ENCODE assay signal across 18 cellular contexts in the genomic region with DNA sequence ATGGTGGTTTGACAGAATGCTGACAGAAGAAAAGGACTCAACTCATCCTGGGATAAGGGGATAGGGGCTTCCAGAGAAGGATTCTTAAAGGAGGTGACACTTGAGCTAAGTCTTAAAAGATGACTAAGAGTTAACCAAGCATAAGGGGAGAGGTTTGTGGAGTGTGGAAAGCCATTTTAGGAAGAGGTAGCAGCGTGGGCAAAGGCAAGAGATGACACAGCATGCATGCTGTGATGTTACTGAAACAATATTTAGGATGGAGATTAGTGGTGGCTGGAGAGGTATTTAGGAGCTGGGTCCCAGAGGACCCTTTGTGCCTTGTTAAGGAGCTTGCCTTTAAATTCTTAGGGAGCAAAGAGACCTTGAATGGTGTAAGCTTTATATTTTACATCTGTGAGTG.
"Had no signal": no experiment of that assay in that cellular context is flagged by ENCODE, and none has a peak within 500 bp of the region (broad histone marks: within the 10 kb centered on the region; RNA-seq: fewer than 3 reads in every experiment).

No MANE protein-coding gene starts in this region.

- H3K4me2 ChIP-seq: hepatocyte had no signal

- H3K79me2 ChIP-seq: hepatocyte had no signal

- H3K4me1 ChIP-seq: esophagus muscularis mucosa, foreskin keratinocyte, gastroesophageal sphincter, heart left ventricle, left lung, lower lobe of right lung had no signal

- H3K27ac Mint-ChIP-seq: mesothelial cell of epicardium had no signal

- DNase-seq: dermis blood vessel endothelial cell; dorsolateral prefrontal cortex; effector CD4-positive, alpha-beta T cell; effector memory CD4-positive, alpha-beta T cell; foreskin keratinocyte; heart left ventricle; left cardiac atrium; left lung; left ventricle myocardium superior; lower lobe of right lung; mesenchymal stem cell; mucosa of descending colon; naive B cell had no signal

- H3K4me3 Mint-ChIP-seq: mesothelial cell of epicardium, naive B cell had no signal

- H3K9me3 ChIP-seq: esophagus muscularis mucosa, gastroesophageal sphincter, heart left ventricle, left lung, lower lobe of right lung, mucosa of descending colon had no signal

- ATAC-seq: foreskin keratinocyte, gastroesophageal sphincter, heart left ventricle, left cardiac atrium, left lung, left ventricle myocardium superior, lower lobe of right lung, mucosa of descending colon had no signal

- H3K4me1 Mint-ChIP-seq: mesothelial cell of epicardium, naive B cell had no signal

- H3K4me3 ChIP-seq: coronary artery, dorsolateral prefrontal cortex, esophagus muscularis mucosa, gastroesophageal sphincter, heart left ventricle, hepatocyte, left lung, lower lobe of right lung, mucosa of descending colon had no signal

- H3K27me3 ChIP-seq: dorsolateral prefrontal cortex, esophagus muscularis mucosa, gastroesophageal sphincter, heart left ventricle, hepatocyte had no signal

- H3K27ac ChIP-seq: coronary artery, dorsolateral prefrontal cortex, esophagus muscularis mucosa, foreskin keratinocyte, gastroesophageal sphincter, heart left ventricle, hepatocyte, left lung, lower lobe of right lung had no signal

- H3K36me3 ChIP-seq: esophagus muscularis mucosa, gastroesophageal sphincter, heart left ventricle, left lung, lower lobe of right lung had no signal

- H2AFZ ChIP-seq: hepatocyte had no signal

- H3K36me3 Mint-ChIP-seq: naive B cell had no signal
